8 cellular contexts compared by ENCODE assay signal in genomic region chr7:30028749-30029635, GRCh38. TPM values are rescaled to one million over a fixed set of nuclear protein-coding genes. Genes with fewer than 3 reads are reported as not detected.
A peak's percentile ranks its signal among the peaks of the same experiment; 100 is the strongest.
DNase-seq lines count a peak whose midpoint lies in the region; ATAC-seq and TF ChIP-seq lines count a peak whose summit lies in the region.

No MANE protein-coding gene starts in this region.

- peaks cover 12% of the 10 kb centered on the region for H3K79me2 ChIP-seq in OCI-LY1 (ENCODE audit: insufficient read depth, low read length)

- H4K20me1 ChIP-seq in BLaER1 treated with 17β-estradiol and CSF1 and Interleukin-3, amounts not matched to agents 10 nM and 100 nM, result peaks cover 0 to 41% (median 27%) of the 10 kb centered on the region in 11 experiments; a peak in 15 of 22 replicates
- no peaks in the 10 kb centered on the region for H4K20me1 ChIP-seq in OCI-LY1 (ENCODE audit: insufficient read depth, low read length)

- peak; percentile 28 for DNase-seq in astrocyte of the spinal cord (ENCODE audit: low read depth, low spot score)
- no peak for DNase-seq in NCI-H1105 treated with DMSO at 0.1 percent for 48 hours (lab: John Stamatoyannopoulos, UW)

- in situ Hi-C loops in astrocyte of the spinal cord (cut with HindIII; ENCODE audit: low sequenced_read_pairs), result no loop called here

- no peak for TF ChIP-seq CTCF in OCI-LY1 (IDR thresholded peaks at IDR 0.05; ENCODE audit: low read length)
- TF ChIP-seq CTCF in astrocyte of the spinal cord (IDR thresholded peaks at IDR 0.05; ENCODE audit: low read depth, low read length), result no peak

- H3K27ac ChIP-seq in BLaER1 treated with 17β-estradiol and CSF1 and Interleukin-3, amounts not matched to agents 10 nM and 100 nM, result peak overlapping the region; percentile 60 to 81 (median 77)
- H3K27ac ChIP-seq in OCI-LY1 (ENCODE audit: low read depth, low read length, poor library complexity, severe bottlenecking) (no peak overlapping the region), iPS-20b (ENCODE audit: low read length) (no peak overlapping the region)

- peak overlapping the region; percentile 87 to 97 (median 92) for H3K4me2 ChIP-seq in BLaER1 treated with 17β-estradiol and CSF1 and Interleukin-3, amounts not matched to agents 10 nM and 100 nM
- H3K4me2 ChIP-seq in OCI-LY1 (ENCODE audit: low read length), result peak overlapping the region; percentile 81
- H3K4me2 ChIP-seq in skeletal muscle satellite cell (ENCODE audit: low read length), result peak overlapping the region; percentile 90

- H2AFZ ChIP-seq in OCI-LY1 (ENCODE audit: low read length), result peak overlapping the region; percentile 5; the same call in 1 of the 2 replicates

- H3K9me2 ChIP-seq in OCI-LY1 (ENCODE audit: low read depth, low read length), result no peaks in the 10 kb centered on the region

- peak overlapping the region; percentile 75 to 88 (median 85) for H3K9ac ChIP-seq in BLaER1 treated with 17β-estradiol and CSF1 and Interleukin-3, amounts not matched to agents 10 nM and 100 nM
- peak overlapping the region; percentile 63 for H3K9ac ChIP-seq in OCI-LY1 (ENCODE audit: low read length)
- peak overlapping the region; percentile 79 for H3K9ac ChIP-seq in iPS-20b (ENCODE audit: low read depth, low read length)
- peak overlapping the region; percentile 83 for H3K9ac ChIP-seq in skeletal muscle satellite cell (ENCODE audit: low read depth, low read length)

- H3K4me3 ChIP-seq in BLaER1 treated with 17β-estradiol and CSF1 and Interleukin-3, amounts not matched to agents 10 nM and 100 nM, result peak overlapping the region; percentile 88 to 97 (median 93)
- peak overlapping the region; percentile 76 for H3K4me3 ChIP-seq in OCI-LY1 (ENCODE audit: low read depth, low read length, poor library complexity, severe bottlenecking)
- peak overlapping the region; percentile 56 for H3K4me3 ChIP-seq in astrocyte of the spinal cord (ENCODE audit: low read depth, low read length)
- H3K4me3 ChIP-seq in iPS-20b (ENCODE audit: low read length), result peak overlapping the region; percentile 89
- peak overlapping the region; percentile 92 for H3K4me3 ChIP-seq in skeletal muscle satellite cell (ENCODE audit: low read length)

- ATAC-seq in GM18511 (IDR thresholded peaks at IDR 0.05; ENCODE audit: unreplicated experiment) (peak; percentile 26), HG02970 (IDR thresholded peaks at IDR 0.05; ENCODE audit: low FRiP score, unreplicated experiment) (peak; percentile 16)

- peaks cover 39 to 63% (median 55%) of the 10 kb centered on the region in 10 experiments for H3K4me1 ChIP-seq in BLaER1 treated with 17β-estradiol and CSF1 and Interleukin-3, amounts not matched to agents 10 nM and 100 nM
- H3K4me1 ChIP-seq in OCI-LY1 (ENCODE audit: insufficient read depth, low read length, severe bottlenecking) (peaks cover 38% of the 10 kb centered on the region), iPS-20b (ENCODE audit: insufficient read depth, low read length) (peaks cover 16% of the 10 kb centered on the region; the same call in 1 of the 2 replicates), skeletal muscle satellite cell (ENCODE audit: control insufficient read depth, insufficient read depth, low read length) (peaks cover 34% of the 10 kb centered on the region)

- 0 out of 22 replicates have a peak, but pooled peaks cover 0 to 2% (median 0%) of the 10 kb centered on the region in 11 experiments for H3K9me3 ChIP-seq in BLaER1 treated with 17β-estradiol and CSF1 and Interleukin-3, amounts not matched to agents 10 nM and 100 nM (replicated peaks in 1 of 11)
- H3K9me3 ChIP-seq in OCI-LY1 (ENCODE audit: low read length) (0 out of 2 replicates have a peak, but pooled peaks cover 2% of the 10 kb centered on the region), iPS-20b (ENCODE audit: insufficient read depth, low read depth, low read length) (no peaks in the 10 kb centered on the region), skeletal muscle satellite cell (replicated peaks; ENCODE audit: low read length) (no peaks in the 10 kb centered on the region)

- H3K36me3 ChIP-seq in BLaER1 treated with 17β-estradiol and CSF1 and Interleukin-3, amounts not matched to agents 10 nM and 100 nM, result peaks cover 0 to 12% (median under 1%) of the 10 kb centered on the region in 11 experiments; a peak in 7 of 22 replicates
- H3K36me3 ChIP-seq in OCI-LY1 (ENCODE audit: insufficient read depth, low read length) (peaks cover 3% of the 10 kb centered on the region), iPS-20b (ENCODE audit: insufficient read depth, low read depth, low read length) (no peaks in the 10 kb centered on the region), skeletal muscle satellite cell (ENCODE audit: insufficient read depth, low read length) (no peaks in the 10 kb centered on the region)

- H3F3A ChIP-seq in OCI-LY1 (ENCODE audit: insufficient read depth, low read length), result no peaks in the 10 kb centered on the region

- H3K27me3 ChIP-seq in BLaER1 treated with 17β-estradiol and CSF1 and Interleukin-3, amounts not matched to agents 10 nM and 100 nM, result no peaks in the 10 kb centered on the region
- H3K27me3 ChIP-seq in OCI-LY1 (ENCODE audit: insufficient read depth, low read length) (no peaks in the 10 kb centered on the region), iPS-20b (ENCODE audit: insufficient read depth, low read length) (no peaks in the 10 kb centered on the region), skeletal muscle satellite cell (ENCODE audit: control insufficient read depth, insufficient read depth, low read length) (no peaks in the 10 kb centered on the region)

RNA-seq across cellular contexts. Expression of gene PLEKHA8, which starts 0.8 kb away (rescaled TPM):
- total RNA-seq in skeletal muscle satellite cell (2012; rRNA removed), result 8.4 and 10.7 TPM in 2 replicates

RNA-seq across cellular contexts. Expression of gene FKBP14, which starts 2.5 kb away (rescaled TPM):
- total RNA-seq in skeletal muscle satellite cell (2012; rRNA removed), result 30.4 and 44.1 TPM in 2 replicates

RNA-seq across cellular contexts. Expression of gene SCRN1, which starts 39.4 kb away (rescaled TPM):
- total RNA-seq in skeletal muscle satellite cell (2012; rRNA removed), result 61.6 and 64.9 TPM in 2 replicates

Comparison
In these comparisons a context has a peak if more than half of its experiments do, and no peak if none do; other contexts are left out.
1. H3K27ac ChIP-seq: peak in BLaER1 treated with 17β-estradiol and CSF1 and Interleukin-3, amounts not matched to agents 10 nM and 100 nM (11 of 11); none in OCI-LY1 (single experiment) and iPS-20b (single experiment).
2. Peak in every context shown above with its lines, with median percentiles within 50 percentile points of each other: H3K4me2 ChIP-seq, H3K4me3 ChIP-seq and H3K9ac ChIP-seq.